In genomic region chr7:100545636-100546128, GRCh38 we compare ENCODE assay signal across 8 cellular contexts. TPM values are rescaled to one million over a fixed set of nuclear protein-coding genes. Genes with fewer than 3 reads are reported as not detected.
DNase-seq lines count a peak whose midpoint lies in the region; ATAC-seq and TF ChIP-seq lines count a peak whose summit lies in the region.

No MANE protein-coding gene starts in this region.

- peak overlapping the region; percentile 76 to 99 (median 99) for H3K4me3 Mint-ChIP-seq in T-cell
- H3K4me3 Mint-ChIP-seq in stimulated activated naive CD8-positive, alpha-beta T cell treated with anti-CD3 and anti-CD28 coated beads, Interleukin-15, Interleukin-2, amounts not matched to agents 100 ng/mL and 50 ng/mL, for 24 hours = peak overlapping the region; percentile 90

- ATAC-seq in HG02981 (IDR thresholded peaks at IDR 0.05; ENCODE audit: unreplicated experiment) (peak; percentile 51), T-cell (replicated peaks in 1 of 4) (peak; percentile 51 to 71 (median 69)), lung (ENCODE audit: insufficient read depth, low FRiP score) (peak; percentile 75), HG03469 (IDR thresholded peaks at IDR 0.05; ENCODE audit: unreplicated experiment) (no peak)

- DNase-seq in T-cell = peak in 6 of 34 experiments; percentile 21 to 53 (median 33)
- DNase-seq in choroid plexus epithelial cell (ENCODE audit: low read depth) = peak; percentile 94
- DNase-seq in lung (ENCODE audit: low spot score) = no peak

- H3K27me3 Mint-ChIP-seq in T-cell = no peaks in the 10 kb centered on the region
- no peaks in the 10 kb centered on the region for H3K27me3 Mint-ChIP-seq in stimulated activated naive CD8-positive, alpha-beta T cell treated with anti-CD3 and anti-CD28 coated beads, Interleukin-15, Interleukin-2, amounts not matched to agents 100 ng/mL and 50 ng/mL, for 24 hours

- POLR2A ChIA-PET in T-cell (lab: Charles Lee) = no interaction called here

- H3K27me3 ChIP-seq in lung (ENCODE audit: control insufficient read depth, insufficient read depth) = no peaks in the 10 kb centered on the region

- peaks cover 11% of the 10 kb centered on the region for H3K36me3 Mint-ChIP-seq in T-cell
- H3K36me3 Mint-ChIP-seq in stimulated activated naive CD8-positive, alpha-beta T cell treated with anti-CD3 and anti-CD28 coated beads, Interleukin-15, Interleukin-2, amounts not matched to agents 100 ng/mL and 50 ng/mL, for 24 hours (ENCODE audit: low read depth) = peaks cover 58% of the 10 kb centered on the region

- TF ChIP-seq CTCF in 22Rv1 (IDR thresholded peaks at IDR 0.05) = no peak
- peak; percentile 33 for TF ChIP-seq CTCF in GM12873 (IDR thresholded peaks at IDR 0.05; ENCODE audit: insufficient read depth, low read depth, low read length, missing control alignments)
- peak; percentile 39 for TF ChIP-seq CTCF in choroid plexus epithelial cell (conservative IDR thresholded peaks at IDR 0.05; ENCODE audit: low read depth, low read length)
- no peak for TF ChIP-seq CTCF in lung (IDR thresholded peaks at IDR 0.05; ENCODE audit: control extremely low read depth, extremely low read depth)

- H3K4me1 ChIP-seq in lung (ENCODE audit: control insufficient read depth in 2 of 2, insufficient read depth in 2 of 2, low read length in 2 of 2) = peaks cover 24 to 39% of the 10 kb centered on the region in 2 donors

- H3K4me1 Mint-ChIP-seq in T-cell = peaks cover 91 to 97% (median 94%) of the 10 kb centered on the region in 3 donors
- peaks cover 100% of the 10 kb centered on the region for H3K4me1 Mint-ChIP-seq in stimulated activated naive CD8-positive, alpha-beta T cell treated with anti-CD3 and anti-CD28 coated beads, Interleukin-15, Interleukin-2, amounts not matched to agents 100 ng/mL and 50 ng/mL, for 24 hours (ENCODE audit: low read depth)

- H3K36me3 ChIP-seq in lung (ENCODE audit: control insufficient read depth in 2 of 2, insufficient read depth in 2 of 2, low read length in 2 of 2) = no peaks in the 10 kb centered on the region

- 18 to 51% methylated on average over 2 of the region's 2 CpGs for WGBS in lung, 2 donors

- H3K27ac ChIP-seq in 22Rv1 (peak overlapping the region; percentile 77), lung (ENCODE audit: low read depth in 1 of 2, low read length in 1 of 2) (peak overlapping the region; percentile 92 to 95)

- H3K9me3 Mint-ChIP-seq in T-cell = no peaks in the 10 kb centered on the region
- no peaks in the 10 kb centered on the region for H3K9me3 Mint-ChIP-seq in stimulated activated naive CD8-positive, alpha-beta T cell treated with anti-CD3 and anti-CD28 coated beads, Interleukin-15, Interleukin-2, amounts not matched to agents 100 ng/mL and 50 ng/mL, for 24 hours

- H3K4me3 ChIP-seq in choroid plexus epithelial cell (ENCODE audit: low read depth, low read length) (no peak overlapping the region), lung (no peak overlapping the region)

- CTCF ChIA-PET in T-cell (lab: Charles Lee) = interaction anchor here (0.5 to 1.0 kb wide), 4 partner anchors 10 to 387 kb away, joined by 3 to 6 read pairs (median 4); partner anchors contain the start of gene TRAPPC14 (in 1 of the 2)

- peak overlapping the region; percentile 98 for H3K27ac Mint-ChIP-seq in T-cell
- peak overlapping the region; percentile 99 for H3K27ac Mint-ChIP-seq in stimulated activated naive CD8-positive, alpha-beta T cell treated with anti-CD3 and anti-CD28 coated beads, Interleukin-15, Interleukin-2, amounts not matched to agents 100 ng/mL and 50 ng/mL, for 24 hours

- no peaks in the 10 kb centered on the region for H3K9me3 ChIP-seq in lung (ENCODE audit: control insufficient read depth in 2 of 2, insufficient read depth in 1 of 2, low read length in 1 of 2)

RNA-seq across cellular contexts. Expression of gene AGFG2, which starts 6.7 kb away (rescaled TPM):
- total RNA-seq in T-cell (10 to 100 TPM; 26.2 to 54.6 (median 40.2) TPM), lung (10 to 100 TPM; 22.8 to 36.0 TPM)
- polyA plus RNA-seq in lung = 10 to 100 TPM; 15.9 to 16.6 TPM

RNA-seq across cellular contexts. Expression of gene SAP25, which starts 28.0 kb away (rescaled TPM):
- 100 to 1,000 TPM in 3 of 5 donors, 10 to 100 TPM in 2; 61.2 to 129 (median 107) TPM for total RNA-seq in T-cell
- total RNA-seq in lung = 1 to 10 TPM; 1.9 to 8.8 TPM
- 1 to 10 TPM; 3.7 to 9.9 TPM for polyA plus RNA-seq in lung

RNA-seq across cellular contexts. Expression of gene LRCH4, which starts 40.2 kb away (rescaled TPM):
- 100 to 1,000 TPM; 328 to 377 (median 362) TPM for total RNA-seq in T-cell
- total RNA-seq in lung = 100 to 1,000 TPM in 1 of 2 donors, 10 to 100 TPM in 1; 38.1 to 109 TPM
- polyA plus RNA-seq in lung = 100 to 1,000 TPM in 1 of 2 donors, 10 to 100 TPM in 1; 81.7 to 103 TPM

RNA-seq across cellular contexts. Expression of gene FBXO24, which starts 40.4 kb away (rescaled TPM):
- 1 to 10 TPM in 3 of 5 donors, under 1 TPM in 2; 0.70 to 1.7 (median 1.3) TPM for total RNA-seq in T-cell
- total RNA-seq in lung = 1 to 10 TPM in 1 of 2 donors, under 1 TPM in 1; 0.25 to 1.3 TPM
- under 1 TPM; 0.30 to 0.35 TPM for polyA plus RNA-seq in lung

RNA-seq across cellular contexts. Expression of gene PCOLCE, which starts 56.5 kb away (rescaled TPM):
- total RNA-seq in T-cell (10 to 100 TPM in 3 of 5 donors, 1 to 10 TPM in 2; 5.4 to 14.0 (median 10.5) TPM), lung (100 to 1,000 TPM in 1 of 2 donors, 10 to 100 TPM in 1; 53.6 to 105 TPM)
- polyA plus RNA-seq in lung = 10 to 100 TPM; 48.4 to 73.5 TPM

Comparison
In these comparisons a context has a peak if more than half of its experiments do, and no peak if none do; other contexts are left out.
1. CTCF ChIP-seq: peak in GM12873 (single experiment) and choroid plexus epithelial cell (single experiment); none in 22Rv1 (single experiment) and lung (single experiment).
2. RNA of gene SAP25, which starts 28.0 kb away (total RNA-seq): 61.2 to 129 TPM in T-cell; 1.9 to 8.8 TPM in lung; every median in the first group is over 4 times any median in the second.